Comparison of ENCODE assay signal across 8 cellular contexts in the genomic region with DNA sequence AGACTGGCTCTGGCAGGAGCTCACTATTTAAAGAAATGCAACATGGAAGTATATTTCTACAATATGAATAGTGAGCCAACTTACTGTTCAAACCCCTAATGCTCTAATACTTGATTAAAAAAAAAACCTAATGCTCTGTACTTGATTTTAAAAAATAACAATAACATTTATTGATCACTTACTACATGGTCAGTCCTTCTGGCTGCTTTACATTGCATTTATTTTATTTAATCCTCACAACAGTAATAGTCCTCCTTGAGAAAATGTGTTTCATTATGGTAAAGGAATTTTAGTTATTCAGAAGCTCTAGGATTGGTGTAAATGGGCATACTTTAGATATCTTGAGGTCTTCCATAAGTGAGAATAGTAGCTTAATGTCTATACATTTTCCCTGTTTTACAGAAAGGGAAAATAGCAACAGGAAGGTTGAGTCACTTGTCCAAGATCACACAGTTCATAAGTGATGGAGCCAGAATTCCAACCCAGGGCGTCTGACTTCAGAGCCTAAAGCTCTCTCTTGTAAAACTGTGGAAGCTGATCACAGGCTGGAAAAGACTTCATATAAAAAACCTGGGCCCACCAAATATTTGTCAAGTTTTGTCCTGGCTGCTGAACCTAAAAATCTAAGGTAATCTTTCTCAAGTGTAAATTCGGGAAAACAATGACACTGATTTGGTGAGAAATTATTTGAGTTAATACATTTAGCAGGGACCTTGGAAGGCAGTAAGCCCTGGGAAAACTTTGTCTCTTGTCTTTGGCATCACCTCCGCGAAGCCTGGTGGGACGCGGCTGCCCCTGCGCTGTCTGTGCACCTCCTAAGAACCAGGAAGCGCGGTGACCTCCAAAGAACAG. TPM values are rescaled to one million over a fixed set of nuclear protein-coding genes. Genes with fewer than 3 reads are reported as not detected.
DNase-seq lines count a peak whose midpoint lies in the region; ATAC-seq, FAIRE-seq and TF ChIP-seq lines count a peak whose summit lies in the region.

No MANE protein-coding gene starts in this region.

- POLR2A ChIA-PET in A673 (lab: Charles Lee; ENCODE audit: low non-redundant PET): no interaction called here
- POLR2A ChIA-PET in activated naive CD8-positive, alpha-beta T cell treated with anti-CD3 and anti-CD28 coated beads, Interleukin-2, amount 10 ng/mL, durations not matched to agents 7 days and 5 days (lab: Charles Lee): interaction anchor here (1.0 to 2.2 kb wide), 11 partner anchors 9 to 649 kb away, joined by 3 to 11 read pairs (median 4); a partner anchor contains a TSS

- H3K27me3 Mint-ChIP-seq in activated naive CD8-positive, alpha-beta T cell treated with anti-CD3 and anti-CD28 coated beads, Interleukin-2, amount 10 ng/mL, durations not matched to agents 7 days and 5 days: peaks cover 2% of the 10 kb centered on the region

- H3K9me3 Mint-ChIP-seq in activated naive CD8-positive, alpha-beta T cell treated with anti-CD3 and anti-CD28 coated beads, Interleukin-2, amount 10 ng/mL, durations not matched to agents 7 days and 5 days: no peaks in the 10 kb centered on the region

- H3K27ac ChIP-seq in A673 (ENCODE audit: low read depth, low read length, poor library complexity, severe bottlenecking): peak overlapping the region; percentile 94
- no peak overlapping the region for H3K27ac ChIP-seq in iPS DF 6.9 (ENCODE audit: low read length)
- H3K27ac ChIP-seq in small intestine (ENCODE audit: low read depth in 1 of 2, low read length in 1 of 2): peak overlapping the region; percentile 84 to 99

- intact Hi-C loops in A673 (cut with micrococcal nuclease; ENCODE audit: unreplicated experiment): loop anchor here (5.0 kb wide), 1 partner anchor 246 kb away; a partner anchor contains a TSS

- H3K27ac Mint-ChIP-seq in activated naive CD8-positive, alpha-beta T cell treated with anti-CD3 and anti-CD28 coated beads, Interleukin-2, amount 10 ng/mL, durations not matched to agents 7 days and 5 days: peak overlapping the region; percentile 97

- H3K36me3 ChIP-seq in A673 (ENCODE audit: insufficient read depth, low read length, poor library complexity, severe bottlenecking) (no peaks in the 10 kb centered on the region), iPS DF 6.9 (ENCODE audit: control insufficient read depth, insufficient read depth, low read length) (no peaks in the 10 kb centered on the region), small intestine (ENCODE audit: control insufficient read depth in 2 of 2, insufficient read depth in 2 of 2, low read length in 2 of 2) (no peaks in the 10 kb centered on the region)

- H3K4me1 Mint-ChIP-seq in activated naive CD8-positive, alpha-beta T cell treated with anti-CD3 and anti-CD28 coated beads, Interleukin-2, amount 10 ng/mL, durations not matched to agents 7 days and 5 days: peaks cover 34% of the 10 kb centered on the region

- peak overlapping the region; percentile 99 for H3K4me3 Mint-ChIP-seq in activated naive CD8-positive, alpha-beta T cell treated with anti-CD3 and anti-CD28 coated beads, Interleukin-2, amount 10 ng/mL, durations not matched to agents 7 days and 5 days

- peak overlapping the region; percentile 95 for H3K4me3 ChIP-seq in A673 (ENCODE audit: low read depth, low read length, poor library complexity, severe bottlenecking)
- peak overlapping the region; percentile 88; the same call in 1 of the 2 replicates for H3K4me3 ChIP-seq in iPS DF 6.9 (ENCODE audit: low read length)
- H3K4me3 ChIP-seq in small intestine (ENCODE audit: low read depth in 1 of 2, low read length in 2 of 2): peak overlapping the region; percentile 64 to 96

- no CpG with 5 or more reads among the region's 9 CpGs for WGBS in iPS DF 6.9 (ENCODE audit: insufficient coverage, insufficient read length)
- WGBS in small intestine, 3 donors: 1 to 2% (median 1%) methylated on average over 9 of the region's 9 CpGs

- CTCF ChIA-PET in A673 (lab: Charles Lee): interaction anchor here (0.6 kb wide), 1 partner anchor 302 kb away, joined by 3 read pairs; no protein-coding TSS in a partner anchor

- H3K4me1 ChIP-seq in A673 (ENCODE audit: insufficient read depth, low read length, poor library complexity, severe bottlenecking) (peaks cover 28% of the 10 kb centered on the region), iPS DF 6.9 (ENCODE audit: control insufficient read depth, insufficient read depth, low read length) (no peaks in the 10 kb centered on the region), small intestine (ENCODE audit: control insufficient read depth in 2 of 2, insufficient read depth in 1 of 2, low read depth in 1 of 2, low read length in 1 of 2) (peaks cover 2 to 3% of the 10 kb centered on the region in 2 donors)

- TF ChIP-seq CTCF in A673 (conservative IDR thresholded peaks at IDR 0.05; ENCODE audit: low read depth, low read length): no peak

- H3K9me3 ChIP-seq in A673 (ENCODE audit: low read depth, low read length, poor library complexity, severe bottlenecking) (no peaks in the 10 kb centered on the region), iPS DF 6.9 (ENCODE audit: control insufficient read depth, insufficient read depth, low read length) (no peaks in the 10 kb centered on the region), small intestine (ENCODE audit: control insufficient read depth, low read depth) (no peaks in the 10 kb centered on the region)

- TSS peak; percentile 51 for BruUV-seq in A673 (replicated peaks; lab: Mats Ljungman, UMichigan)

- peaks cover 7% of the 10 kb centered on the region for H3K36me3 Mint-ChIP-seq in activated naive CD8-positive, alpha-beta T cell treated with anti-CD3 and anti-CD28 coated beads, Interleukin-2, amount 10 ng/mL, durations not matched to agents 7 days and 5 days

- ATAC-seq in GM19025 (IDR thresholded peaks at IDR 0.05; ENCODE audit: low read depth, unreplicated experiment): peak; percentile 3
- ATAC-seq in HG03342 (IDR thresholded peaks at IDR 0.05; ENCODE audit: unreplicated experiment): peak; percentile 5
- ATAC-seq in activated naive CD8-positive, alpha-beta T cell treated with anti-CD3 and anti-CD28 coated beads, Interleukin-2, amount 10 ng/mL, durations not matched to agents 7 days and 5 days (ENCODE audit: low read depth): peak; percentile 1

- no peaks in the 10 kb centered on the region for H3K27me3 ChIP-seq in A673 (replicated peaks; ENCODE audit: insufficient read depth, low read depth, low read length, poor library complexity)
- no peaks in the 10 kb centered on the region for H3K27me3 ChIP-seq in iPS DF 6.9 (ENCODE audit: control insufficient read depth, insufficient read depth, low read length)
- H3K27me3 ChIP-seq in small intestine (ENCODE audit: control insufficient read depth in 2 of 2, insufficient read depth in 2 of 2, low read length in 2 of 2): no peaks in the 10 kb centered on the region

- FAIRE-seq in small intestine (lab: Jason Lieb, UNC): no peak

- DNase-seq in A673 (ENCODE audit: low spot score) (peak; percentile 12), iPS DF 6.9 (ENCODE audit: low read depth, low spot score) (no peak), small intestine (peak; percentile 42), NCI-H510A (lab: John Stamatoyannopoulos, UW) (no peak)
- no peak for DNase-seq in activated naive CD8-positive, alpha-beta T cell treated with anti-CD3 and anti-CD28 coated beads, Interleukin-2, amount 10 ng/mL, durations not matched to agents 7 days and 5 days
- DNase-seq in effector CD8-positive, alpha-beta T cell (lab: John Stamatoyannopoulos, UW): no peak

RNA-seq across cellular contexts. Expression of a gene that starts 0.9 kb away (rescaled TPM):
- total RNA-seq in A673 (2021): 37.7 and 43.4 TPM in 2 replicates
- total RNA-seq in activated naive CD8-positive, alpha-beta T cell treated with anti-CD3 and anti-CD28 coated beads, Interleukin-2, amount 10 ng/mL, durations not matched to agents 7 days and 5 days: 10 to 100 TPM; 47.0 to 47.1 TPM
- 10 to 100 TPM; 14.6 to 25.7 (median 23.5) TPM for polyA plus RNA-seq in small intestine

Comparison
In these comparisons a context has a peak if more than half of its experiments do, and no peak if none do; other contexts are left out.
1. DNase-seq: peak in A673 (single experiment) and small intestine (single experiment); none in activated naive CD8-positive, alpha-beta T cell treated with anti-CD3 and anti-CD28 coated beads, Interleukin-2, amount 10 ng/mL, durations not matched to agents 7 days and 5 days (single experiment), iPS DF 6.9 (single experiment), NCI-H510A (single experiment) and effector CD8-positive, alpha-beta T cell (single experiment).
2. Peak in every context shown above with its lines, with median percentiles within 50 percentile points of each other: H3K4me3 ChIP-seq and ATAC-seq.